ENCODE assay signal across 2 cellular contexts in the genomic region with DNA sequence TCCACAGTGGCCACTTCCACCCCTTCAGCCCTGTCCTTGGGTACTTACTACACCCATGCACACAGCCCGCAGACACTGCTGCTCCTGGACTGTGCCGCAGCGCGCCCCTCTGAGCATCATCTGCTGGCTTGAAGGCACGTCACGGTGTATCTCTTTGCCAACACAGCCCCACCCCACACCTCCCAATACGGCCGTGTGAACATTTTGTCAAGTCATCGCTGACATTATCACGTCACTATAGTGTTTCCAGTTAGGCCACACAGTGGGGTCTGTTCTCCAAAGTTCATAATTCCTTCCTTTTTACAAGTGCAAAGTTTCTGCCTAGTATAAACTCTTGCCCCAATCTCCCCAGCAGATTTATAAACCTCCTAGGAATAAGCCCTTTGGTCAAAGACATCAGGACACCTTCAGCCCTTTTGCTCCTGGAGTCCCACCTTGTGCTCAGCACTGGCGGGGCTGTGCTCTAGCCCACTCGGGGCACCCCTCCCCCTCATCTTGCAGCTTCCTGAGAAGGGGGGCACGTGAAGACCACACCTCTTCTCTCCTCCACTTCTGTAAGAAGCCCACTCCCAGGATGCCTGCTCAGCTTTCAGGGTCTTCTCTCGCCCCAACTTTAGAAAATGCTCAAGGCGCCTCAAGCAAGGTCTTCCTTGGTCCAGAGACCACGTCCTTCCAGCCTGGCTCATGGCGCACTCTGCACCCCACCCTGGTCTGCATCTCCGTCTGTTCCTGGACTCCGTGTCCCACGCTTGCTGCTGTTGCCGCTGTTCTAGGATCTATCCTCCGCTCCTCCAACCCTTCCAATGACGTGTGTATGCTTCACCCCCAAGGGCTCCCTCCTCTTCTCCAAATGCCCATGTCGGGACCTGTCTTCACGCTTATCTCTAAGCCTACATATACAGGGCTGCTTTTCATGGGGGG.
TF ChIP-seq lines count a peak whose summit lies in the region.

No MANE protein-coding gene starts in this region.

TF ChIP-seq in IMR-90, 13 proteins besides CTCF, POLR2A, EP300 and RAD21:
- TF ChIP-seq BHLHE40 (IDR thresholded peaks at IDR 0.05; ENCODE audit: low read depth, low read length) (no peak), NFE2L2 (IDR thresholded peaks at IDR 0.05; ENCODE audit: low read depth, low read length) (peak; percentile 46; the same call in 1 of the 2 replicates), MXI1 (IDR thresholded peaks at IDR 0.05; ENCODE audit: borderline replicate concordance, low read depth, low read length) (no peak), ELK1 (IDR thresholded peaks at IDR 0.05; ENCODE audit: borderline replicate concordance, low read depth, low read length) (no peak)

TF ChIP-seq in K562, 482 proteins besides CTCF, POLR2A, EP300 and RAD21 (continues in another document):
- TF ChIP-seq TCF7 (IDR thresholded peaks at IDR 0.05; ENCODE audit: borderline replicate concordance) (no peak), BACH1 (tag; IDR thresholded peaks at IDR 0.05) (peak; percentile 52; the same call in 1 of the 2 replicates), TRIM24 (IDR thresholded peaks at IDR 0.05) (no peak), SRSF9 (IDR thresholded peaks at IDR 0.05; ENCODE audit: borderline replicate concordance, low read depth, low read length) (no peak), ZNF609 (CRISPR knock-in tag; IDR thresholded peaks at IDR 0.05; ENCODE audit: borderline replicate concordance) (no peak), E2F1 (CRISPR knock-in tag; IDR thresholded peaks at IDR 0.05) (no peak), ZNF444 (CRISPR knock-in tag; IDR thresholded peaks at IDR 0.05) (no peak), NRF1 (conservative IDR thresholded peaks at IDR 0.05 in 1 of 2, IDR thresholded peaks at IDR 0.05 in 1 of 2) (0 out of 4 replicates have a peak, but pooled peaks of 1 of the 2 experiments have one; percentile 10), USF1 (CRISPR knock-in tag; IDR thresholded peaks at IDR 0.05) (no peak), RBM22 (IDR thresholded peaks at IDR 0.05; ENCODE audit: low read depth, low read length, poor library complexity, severe bottlenecking) (no peak), IRF2 (CRISPR knock-in tag; IDR thresholded peaks at IDR 0.05) (no peak), NFXL1 (CRISPR knock-in tag; IDR thresholded peaks at IDR 0.05) (no peak), DPF2 (IDR thresholded peaks at IDR 0.05) (peak; percentile 82), NFATC3 (IDR thresholded peaks at IDR 0.05) (no peak), MAFF (IDR thresholded peaks at IDR 0.05; ENCODE audit: low read length) (peak; percentile 93), ZBTB9 (CRISPR knock-in tag; IDR thresholded peaks at IDR 0.05) (no peak), CEBPG (CRISPR knock-in tag; IDR thresholded peaks at IDR 0.05) (no peak), CEBPG (tag; conservative IDR thresholded peaks at IDR 0.05 in 1 of 2, IDR thresholded peaks at IDR 0.05 in 1 of 2) (no peak), CCAR2 (IDR thresholded peaks at IDR 0.05; ENCODE audit: low read depth, low read length) (no peak), POLR3A (IDR thresholded peaks at IDR 0.05; ENCODE audit: borderline replicate concordance, extremely low read depth, insufficient read depth, insufficient read length) (no peak), ZC3H11A (IDR thresholded peaks at IDR 0.05; ENCODE audit: low read depth, low read length) (no peak), JUND (IDR thresholded peaks at IDR 0.05; ENCODE audit: borderline replicate concordance, low read depth, low read length) (peak; percentile 54; the same call in 1 of the 2 replicates), JUND (tag; IDR thresholded peaks at IDR 0.05; ENCODE audit: borderline replicate concordance, low read depth, low read length) (peak; percentile 57; the same call in 2 of the 3 replicates), USF2 (CRISPR knock-in tag; IDR thresholded peaks at IDR 0.05) (no peak), ZNF316 (IDR thresholded peaks at IDR 0.05) (peak; percentile 98), SMAD2 (IDR thresholded peaks at IDR 0.05; ENCODE audit: low read depth, low read length) (no peak), NR3C1 (CRISPR knock-in tag; IDR thresholded peaks at IDR 0.05) (no peak), RFX1 (IDR thresholded peaks at IDR 0.05) (no peak), CHD1 (IDR thresholded peaks at IDR 0.05; ENCODE audit: low read length) (no peak), MNT (conservative IDR thresholded peaks at IDR 0.05) (0 out of 4 replicates have a peak, but pooled peaks of 1 of the 2 experiments have one; percentile 31), KHSRP (IDR thresholded peaks at IDR 0.05) (no peak), ARID1B (IDR thresholded peaks at IDR 0.05) (peak; percentile 53; the same call in 1 of the 2 replicates), MAFK (IDR thresholded peaks at IDR 0.05; ENCODE audit: low read length) (peak; percentile 91), ZNF133 (CRISPR knock-in tag; IDR thresholded peaks at IDR 0.05) (no peak), ZFP36 (IDR thresholded peaks at IDR 0.05; ENCODE audit: low read depth, low read length, partially characterized antibody) (no peak), BMI1 (IDR thresholded peaks at IDR 0.05; ENCODE audit: low read length) (no peak), SAFB (IDR thresholded peaks at IDR 0.05; ENCODE audit: borderline replicate concordance, low read depth, low read length) (no peak), PTBP1 (IDR thresholded peaks at IDR 0.05; ENCODE audit: low read depth, low read length) (no peak), NCOR1 (IDR thresholded peaks at IDR 0.05) (no peak), NR2C1 (IDR thresholded peaks at IDR 0.05) (no peak), NR2C1 (tag; IDR thresholded peaks at IDR 0.05) (no peak), ZEB2 (IDR thresholded peaks at IDR 0.05) (no peak), POLR3G (IDR thresholded peaks at IDR 0.05; ENCODE audit: extremely low read depth, insufficient read length, insufficient replicate concordance) (no peak), GATAD2B (IDR thresholded peaks at IDR 0.05; ENCODE audit: borderline replicate concordance) (0 out of 2 replicates have a peak, but pooled peaks have one; percentile 29), ZNF551 (CRISPR knock-in tag; IDR thresholded peaks at IDR 0.05) (no peak), ATF7 (IDR thresholded peaks at IDR 0.05) (peak; percentile 80), NFE2L1 (tag; IDR thresholded peaks at IDR 0.05; ENCODE audit: borderline replicate concordance, low read depth) (peak; percentile 87)
- TF ChIP-seq, protein P1, sequence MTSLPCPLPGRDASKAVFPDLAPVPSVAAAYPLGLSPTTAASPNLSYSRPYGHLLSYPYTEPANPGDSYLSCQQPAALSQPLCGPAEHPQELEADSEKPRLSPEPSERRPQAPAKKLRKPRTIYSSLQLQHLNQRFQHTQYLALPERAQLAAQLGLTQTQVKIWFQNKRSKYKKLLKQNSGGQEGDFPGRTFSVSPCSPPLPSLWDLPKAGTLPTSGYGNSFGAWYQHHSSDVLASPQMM (CRISPR knock-in tag; IDR thresholded peaks at IDR 0.05) = no peak
- TF ChIP-seq, protein P2, sequence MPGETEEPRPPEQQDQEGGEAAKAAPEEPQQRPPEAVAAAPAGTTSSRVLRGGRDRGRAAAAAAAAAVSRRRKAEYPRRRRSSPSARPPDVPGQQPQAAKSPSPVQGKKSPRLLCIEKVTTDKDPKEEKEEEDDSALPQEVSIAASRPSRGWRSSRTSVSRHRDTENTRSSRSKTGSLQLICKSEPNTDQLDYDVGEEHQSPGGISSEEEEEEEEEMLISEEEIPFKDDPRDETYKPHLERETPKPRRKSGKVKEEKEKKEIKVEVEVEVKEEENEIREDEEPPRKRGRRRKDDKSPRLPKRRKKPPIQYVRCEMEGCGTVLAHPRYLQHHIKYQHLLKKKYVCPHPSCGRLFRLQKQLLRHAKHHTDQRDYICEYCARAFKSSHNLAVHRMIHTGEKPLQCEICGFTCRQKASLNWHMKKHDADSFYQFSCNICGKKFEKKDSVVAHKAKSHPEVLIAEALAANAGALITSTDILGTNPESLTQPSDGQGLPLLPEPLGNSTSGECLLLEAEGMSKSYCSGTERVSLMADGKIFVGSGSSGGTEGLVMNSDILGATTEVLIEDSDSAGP (CRISPR knock-in tag; IDR thresholded peaks at IDR 0.05) = no peak
- TF ChIP-seq, protein P3, sequence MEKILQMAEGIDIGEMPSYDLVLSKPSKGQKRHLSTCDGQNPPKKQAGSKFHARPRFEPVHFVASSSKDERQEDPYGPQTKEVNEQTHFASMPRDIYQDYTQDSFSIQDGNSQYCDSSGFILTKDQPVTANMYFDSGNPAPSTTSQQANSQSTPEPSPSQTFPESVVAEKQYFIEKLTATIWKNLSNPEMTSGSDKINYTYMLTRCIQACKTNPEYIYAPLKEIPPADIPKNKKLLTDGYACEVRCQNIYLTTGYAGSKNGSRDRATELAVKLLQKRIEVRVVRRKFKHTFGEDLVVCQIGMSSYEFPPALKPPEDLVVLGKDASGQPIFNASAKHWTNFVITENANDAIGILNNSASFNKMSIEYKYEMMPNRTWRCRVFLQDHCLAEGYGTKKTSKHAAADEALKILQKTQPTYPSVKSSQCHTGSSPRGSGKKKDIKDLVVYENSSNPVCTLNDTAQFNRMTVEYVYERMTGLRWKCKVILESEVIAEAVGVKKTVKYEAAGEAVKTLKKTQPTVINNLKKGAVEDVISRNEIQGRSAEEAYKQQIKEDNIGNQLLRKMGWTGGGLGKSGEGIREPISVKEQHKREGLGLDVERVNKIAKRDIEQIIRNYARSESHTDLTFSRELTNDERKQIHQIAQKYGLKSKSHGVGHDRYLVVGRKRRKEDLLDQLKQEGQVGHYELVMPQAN (IDR thresholded peaks at IDR 0.05; ENCODE audit: borderline replicate concordance) = no peak
